In the genomic region with DNA sequence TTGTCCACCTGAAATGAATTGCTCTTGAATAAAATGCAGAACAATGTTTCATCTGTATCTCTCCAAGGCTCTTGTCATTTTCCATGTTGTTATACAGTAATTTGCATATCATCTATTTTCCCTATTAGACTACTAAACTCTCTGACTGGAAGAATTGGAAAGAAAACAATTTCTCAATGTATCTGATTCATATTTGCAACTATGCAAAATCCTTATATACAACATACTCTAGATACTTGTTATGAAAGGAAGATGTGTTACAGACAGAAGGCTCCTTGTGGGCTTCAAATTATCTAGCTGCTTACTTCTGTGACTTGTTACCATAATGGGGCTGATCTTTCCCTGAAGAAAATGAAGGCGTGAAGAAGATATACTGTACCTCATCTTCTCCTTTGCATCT, we compare ENCODE assay signal across 27 cellular contexts. TPM values are rescaled to one million over a fixed set of nuclear protein-coding genes. Genes with fewer than 3 reads are reported as not detected.
A peak's percentile ranks its signal among the peaks of the same experiment; 100 is the strongest.
DNase-seq lines count a peak whose midpoint lies in the region; ATAC-seq, FAIRE-seq and TF ChIP-seq lines count a peak whose summit lies in the region.
"Had no signal": no experiment of that assay in that cellular context is flagged by ENCODE, and none has a peak within 500 bp of the region (broad histone marks: within the 10 kb centered on the region; RNA-seq: fewer than 3 reads in every experiment).

No MANE protein-coding gene starts in this region.

- BruUV-seq in K562 (replicated peaks; lab: Mats Ljungman, UMichigan) = no TSS peak

- DNase-seq in A549 (ENCODE audit: low read depth in 1 of 2, low spot score in 1 of 2) = no peak
- DNase-seq in NCI-H526 (lab: John Stamatoyannopoulos, UW) = peak; percentile 57 to 74
- DNase-seq in K562 (ENCODE audit: extremely low read depth in 1 of 4, low spot score in 3 of 4) = no peak
- no peak for DNase-seq in NCI-H1105 treated with DMSO at 0.1 percent for 48 hours (lab: John Stamatoyannopoulos, UW)
- DNase-seq in activated naive CD4-positive, alpha-beta T cell (lab: John Stamatoyannopoulos, UW) = no peak
- DNase-seq: ACHN; BE2C; C1 segment of cervical spinal cord; CD4-positive, alpha-beta memory T cell; CD4-positive, CD25-positive, alpha-beta regulatory T cell; CD8-positive, alpha-beta memory T cell; COR-L47; DMS 273 treated with DMSO at 0.1 percent for 48 hours; DMS153; DMS53; DMS79; DND-41; EL; GDM1 had no signal

- H2AFZ ChIP-seq in K562 (ENCODE audit: low read depth, low read length) = no peak overlapping the region

- H3K4me2 ChIP-seq in A549 = no peak overlapping the region
- H3K4me2 ChIP-seq in K562 (ENCODE audit: insufficient read depth, low read length) = no peak overlapping the region
- H3K4me2 ChIP-seq: BLaER1 had no signal

- WGBS in A549 (ENCODE audit: missing lambda C conversion rate) = 3% methylated on average over 1 of the region's 1 CpG
- 15% methylated on average over 1 of the region's 1 CpG for WGBS in K562 (ENCODE audit: insufficient coverage, low coverage, missing lambda C conversion rate)

- TF ChIP-seq RAD21 in A549 (conservative IDR thresholded peaks at IDR 0.05 in 1 of 2, IDR thresholded peaks at IDR 0.05 in 1 of 2) (no peak), K562 (CRISPR knock-in tag; conservative IDR thresholded peaks at IDR 0.05 in 1 of 2, IDR thresholded peaks at IDR 0.05 in 1 of 2) (no peak)

- in situ Hi-C loops in K562 (cut with MboI) = no loop called here

- no peaks in the 10 kb centered on the region for H3K79me2 ChIP-seq in K562 (ENCODE audit: control insufficient read depth, insufficient read depth, low read length)

- no peaks in the 10 kb centered on the region for H3K9me1 ChIP-seq in K562 (ENCODE audit: control insufficient read depth, insufficient read depth, low read length)

- no peak for ATAC-seq in A549
- ATAC-seq in K562 = no peak
- ATAC-seq: GM12878 had no signal

- intact Hi-C loops in K562 (cut with micrococcal nuclease) = no loop called here

- TF ChIP-seq CTCF in A549 (IDR thresholded peaks at IDR 0.05) (no peak), K562 (IDR thresholded peaks at IDR 0.05 in 2 of 3, conservative IDR thresholded peaks at IDR 0.05 in 1 of 3; ENCODE audit: insufficient read depth in 2 of 3, low read depth in 1 of 3, low read length in 3 of 3) (no peak)

- no peaks in the 10 kb centered on the region for H3K4me1 ChIP-seq in A549
- no peaks in the 10 kb centered on the region for H3K4me1 ChIP-seq in K562 (replicated peaks in 1 of 2; ENCODE audit: control insufficient read depth in 2 of 2, insufficient read depth in 2 of 2, low read length in 2 of 2)
- H3K4me1 ChIP-seq: BE2C, BLaER1 had no signal

- H3K9ac ChIP-seq in K562 (ENCODE audit: insufficient read depth in 1 of 2, low read depth in 2 of 2, low read length in 2 of 2) = no peak overlapping the region
- H3K9ac ChIP-seq: BLaER1 had no signal

- H3K36me3 ChIP-seq in K562 (ENCODE audit: control insufficient read depth, insufficient read depth, low read length) = no peaks in the 10 kb centered on the region
- H3K36me3 ChIP-seq: BE2C, BLaER1 had no signal

- TF ChIP-seq EP300 in A549 (IDR thresholded peaks at IDR 0.05) (no peak), K562 (IDR thresholded peaks at IDR 0.05; ENCODE audit: low read length) (no peak)

- H4K20me1 ChIP-seq in K562 (replicated peaks; ENCODE audit: control insufficient read depth, insufficient read depth, low read length) = no peaks in the 10 kb centered on the region
- H4K20me1 ChIP-seq: BLaER1 had no signal

- H3K4me3 ChIP-seq in A549 = no peak overlapping the region
- no peak overlapping the region for H3K4me3 ChIP-seq in K562
- H3K4me3 ChIP-seq: BLaER1, GM12878 had no signal

- FAIRE-seq in A549 (lab: Jason Lieb, UNC) = no peak
- no peak for FAIRE-seq in K562 (lab: Jason Lieb, UNC)
- FAIRE-seq: GM12878, GM12892, GM18507 had no signal

- CTCF ChIA-PET in A549 (lab: Yijun Ruan, JAX) (no interaction called here), K562 (lab: Yijun Ruan, JAX; ENCODE audit: low intra/inter-chr PET ratio) (no interaction called here)

- no peak overlapping the region for H3K27ac ChIP-seq in A549
- H3K27ac ChIP-seq in K562 (ENCODE audit: extremely low read depth, low read depth, low read length) = no peak overlapping the region
- H3K27ac ChIP-seq: 22Rv1, BLaER1 had no signal

- POLR2A ChIA-PET in A549 (lab: Yijun Ruan, JAX) (no interaction called here), K562 (lab: Yijun Ruan, JAX) (interaction anchor here (0.6 kb wide), 1 partner anchor 9 kb away, joined by 3 read pairs; the partner anchor contains the start of gene SERGEF)

- TF ChIP-seq POLR2A in A549 (IDR thresholded peaks at IDR 0.05; ENCODE audit: low read length) (no peak), K562 (conservative IDR thresholded peaks at IDR 0.05) (no peak)

- H3K9me3 ChIP-seq in A549 = no peaks in the 10 kb centered on the region
- H3K9me3 ChIP-seq in K562 (replicated peaks; ENCODE audit: control insufficient read depth, insufficient read depth, low read depth, low read length) = no peaks in the 10 kb centered on the region
- H3K9me3 ChIP-seq: BE2C, BLaER1 had no signal

- H3K27me3 ChIP-seq in K562 (ENCODE audit: control insufficient read depth in 2 of 2, insufficient read depth in 2 of 2, low read length in 2 of 2) = no peaks in the 10 kb centered on the region; a peak in 2 of 5 replicates
- H3K27me3 ChIP-seq: BE2C, BLaER1 had no signal

TF ChIP-seq in A549, 52 proteins besides CTCF, POLR2A, EP300 and RAD21 (continues in another document):
- peak; percentile 55 for TF ChIP-seq MAFK (IDR thresholded peaks at IDR 0.05; ENCODE audit: partially characterized antibody)
- TF ChIP-seq HOXB5 (CRISPR knock-in tag; IDR thresholded peaks at IDR 0.05) = no peak

TF ChIP-seq in K562, 482 proteins besides CTCF, POLR2A, EP300 and RAD21:
- TF ChIP-seq C11orf30 (IDR thresholded peaks at IDR 0.05; ENCODE audit: low read depth) (peak; percentile 35; the same call in 1 of the 2 replicates), ILF3 (IDR thresholded peaks at IDR 0.05; ENCODE audit: borderline replicate concordance) (no peak)

RNA-seq across cellular contexts. Expression of gene SERGEF, which starts 9.6 kb away (rescaled TPM):
- polyA plus RNA-seq in A549 (2011; rRNA removed) (24.1 and 25.6 TPM in 2 replicates), A549 (2017; fragmentation: RNase III; extraction: RNeasy Plus Mini Kit Qiagen cat#74134 plus additional on column Dnase treatment) (17.2 to 20.7 TPM (median 20.1 TPM) in 3 replicates), K562 (2011; rRNA removed) (16.1 and 19.2 TPM in 2 replicates), K562 (2014; fragmentation: Illumina TruSeq; extraction: Trizol) (19.9 and 23.2 TPM in 2 replicates), K562 (2014; fragmentation: Nextera tagmentation; extraction: Ambion mirVana) (10 to 100 TPM; 10.2 to 20.4 TPM), K562 (2014; rRNA removed) (14.1 and 15.3 TPM in 2 replicates)
- 15.1 and 16.1 TPM in 2 replicates for polyA plus RNA-seq in A549 (2012; cell fraction: cytosol; rRNA removed)
- 9.9 and 14.6 TPM in 2 replicates for polyA plus RNA-seq in A549 (2012; cell fraction: nucleus; rRNA removed)
- 26.4 and 31.0 TPM in 2 replicates for polyA minus RNA-seq in A549 (2011; rRNA and poly(A)+ RNA removed)
- total RNA-seq in K562 (2011; cell fraction: chromatin; rRNA removed; ENCODE audit: low replicate concordance) = 39.9 and 64.0 TPM in 2 replicates
- 20.0 and 23.5 TPM in 2 replicates for total RNA-seq in K562 (2011; cell fraction: nucleolus; rRNA removed)
- total RNA-seq in K562 (2011; cell fraction: nucleoplasm; rRNA removed) = 23.7 and 32.1 TPM in 2 replicates
- total RNA-seq in K562 (2014; rRNA removed) (17.4 and 25.1 TPM in 2 replicates), K562 (2014; rRNA removed; fragmentation: Illumina TruSeq; extraction: Trizol) (25.6 and 30.4 TPM in 2 replicates), K562 (2015; rRNA removed; fragmentation: Illumina TruSeq; extraction: Trizol) (21.1 and 23.1 TPM in 2 replicates), K562 (2021) (28.0 and 31.4 TPM in 2 replicates)
- 13.6 and 16.2 TPM in 2 replicates for polyA plus RNA-seq in K562 (2011; cell fraction: cytosol; rRNA removed)
- polyA plus RNA-seq in K562 (2011; cell fraction: nucleus; rRNA removed) = 14.1 and 20.3 TPM in 2 replicates
- 28.4 and 48.0 TPM in 2 replicates for polyA plus RNA-seq in K562 (2012)
- polyA minus RNA-seq in K562 (2011; rRNA and poly(A)+ RNA removed) = 39.8 and 45.0 TPM in 2 replicates
- polyA minus RNA-seq in K562 (2011; cell fraction: cytosol; rRNA and poly(A)+ RNA removed) = 7.5 and 13.9 TPM in 2 replicates
- 20.9 and 24.0 TPM in 2 replicates for polyA minus RNA-seq in K562 (2011; cell fraction: nucleus; rRNA and poly(A)+ RNA removed)

RNA-seq across cellular contexts. Expression of gene TPH1, which starts 23.6 kb away (rescaled TPM):
- 0.22 and 0.34 TPM in 2 replicates for polyA plus RNA-seq in A549 (2011; rRNA removed)
- 0.01 and 0.05 TPM in 2 replicates for polyA plus RNA-seq in A549 (2012; cell fraction: cytosol; rRNA removed)
- polyA plus RNA-seq in A549 (2012; cell fraction: nucleus; rRNA removed) = 0.10 and 0.17 TPM in 2 replicates
- polyA plus RNA-seq in A549 (2017; fragmentation: RNase III; extraction: RNeasy Plus Mini Kit Qiagen cat#74134 plus additional on column Dnase treatment) = 0.08 to 0.09 TPM (median 0.09 TPM) in 3 replicates
- 0.04 and 0.05 TPM in 2 replicates for polyA minus RNA-seq in A549 (2011; rRNA and poly(A)+ RNA removed)
- 0.05 and 0.74 TPM in 2 replicates for total RNA-seq in K562 (2011; cell fraction: chromatin; rRNA removed; ENCODE audit: low replicate concordance)
- total RNA-seq in K562 (2011; cell fraction: nucleolus; rRNA removed) = 0.17 and 0.53 TPM in 2 replicates
- total RNA-seq in K562 (2011; cell fraction: nucleoplasm; rRNA removed) = 0.38 and 0.44 TPM in 2 replicates
- 0.04 and 0.05 TPM in 2 replicates for total RNA-seq in K562 (2014; rRNA removed)
- 0.22 and 0.51 TPM in 2 replicates for total RNA-seq in K562 (2014; rRNA removed; fragmentation: Illumina TruSeq; extraction: Trizol)
- 0.23 and 0.29 TPM in 2 replicates for total RNA-seq in K562 (2015; rRNA removed; fragmentation: Illumina TruSeq; extraction: Trizol)
- 0.11 and 0.13 TPM in 2 replicates for total RNA-seq in K562 (2021)
- 0.15 and 0.17 TPM in 2 replicates for polyA plus RNA-seq in K562 (2011; rRNA removed)
- polyA plus RNA-seq in K562 (2011; cell fraction: cytosol; rRNA removed) = 0.03 and 0.04 TPM in 2 replicates
- polyA plus RNA-seq in K562 (2011; cell fraction: nucleus; rRNA removed) = 0.53 and 0.55 TPM in 2 replicates
- 0.09 and 0.17 TPM in 2 replicates for polyA plus RNA-seq in K562 (2012)
- 0.19 and 0.22 TPM in 2 replicates for polyA plus RNA-seq in K562 (2014; fragmentation: Illumina TruSeq; extraction: Trizol)
- under 1 TPM; 0.04 to 0.17 TPM for polyA plus RNA-seq in K562 (2014; fragmentation: Nextera tagmentation; extraction: Ambion mirVana)
- polyA plus RNA-seq in K562 (2014; rRNA removed) = 0.19 and 0.49 TPM in 2 replicates
- 0.27 and 0.60 TPM in 2 replicates for polyA minus RNA-seq in K562 (2011; rRNA and poly(A)+ RNA removed)
- polyA minus RNA-seq in K562 (2011; cell fraction: cytosol; rRNA and poly(A)+ RNA removed) = not detected in 2 replicates
- polyA minus RNA-seq in K562 (2011; cell fraction: nucleus; rRNA and poly(A)+ RNA removed) = 0.27 and 0.56 TPM in 2 replicates
- total RNA-seq: A172, G401 had no signal
- polyA plus RNA-seq: CD14-positive monocyte; CD4-positive, alpha-beta memory T cell had no signal

Comparison
In these comparisons a context has a peak if more than half of its experiments do, and no peak if none do; other contexts are left out.
1. DNase-seq: peak in NCI-H526 (2 of 2); none in A549 (0 of 2), K562 (0 of 4), NCI-H1105 treated with DMSO at 0.1 percent for 48 hours (single experiment) and activated naive CD4-positive, alpha-beta T cell (0 of 4).
2. Of the 35 proteins assayed by ChIP-seq in both K562 and A549: peak only in K562: none; only in A549: MAFK; in both: none; in neither: 34.